ENCODE assay signal across 14 cellular contexts in the genomic region with DNA sequence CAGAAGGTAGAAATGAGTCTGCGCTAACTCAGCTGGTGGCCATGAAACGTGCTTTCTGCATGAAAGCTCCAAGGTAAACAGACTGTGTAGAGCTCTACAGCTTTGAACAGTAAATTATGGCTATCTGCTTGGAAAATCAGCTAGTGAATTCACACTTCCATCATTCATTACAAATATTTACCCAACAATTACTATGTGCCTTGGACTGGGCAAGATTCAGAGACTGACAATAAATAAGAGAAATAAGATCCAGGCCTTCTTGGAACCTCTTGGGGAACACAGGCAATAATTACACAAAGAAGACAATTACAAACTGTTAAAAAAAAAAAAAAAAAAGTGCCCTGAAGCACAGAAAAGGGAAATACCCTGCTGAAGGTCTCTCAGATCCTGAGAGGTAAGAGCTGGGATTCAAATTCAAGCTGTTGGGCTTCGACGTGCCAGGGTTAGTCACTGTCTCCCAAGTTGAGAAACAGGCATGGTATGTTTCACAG. TPM values are rescaled to one million over a fixed set of nuclear protein-coding genes. Genes with fewer than 3 reads are reported as not detected.
DNase-seq lines count a peak whose midpoint lies in the region; ATAC-seq and TF ChIP-seq lines count a peak whose summit lies in the region.
"Had no signal": no experiment of that assay in that cellular context is flagged by ENCODE, and none has a peak within 500 bp of the region (broad histone marks: within the 10 kb centered on the region; RNA-seq: fewer than 3 reads in every experiment).

No MANE protein-coding gene starts in this region.

- POLR2A ChIA-PET in activated CD8-positive, alpha-beta T cell treated with anti-CD3 and anti-CD28 coated beads for 36 hours (lab: Charles Lee) = no interaction called here

- no peak overlapping the region for H3K4me3 ChIP-seq in prostate gland
- H3K4me3 ChIP-seq: heart right ventricle, skin epidermis had no signal

- ATAC-seq in foreskin keratinocyte = peak; percentile 41
- no peak for ATAC-seq in activated CD8-positive, alpha-beta T cell treated with anti-CD3 and anti-CD28 coated beads for 36 hours
- ATAC-seq in HG03565 (IDR thresholded peaks at IDR 0.05; ENCODE audit: unreplicated experiment) = no peak
- ATAC-seq: heart right ventricle; stimulated activated naive CD8-positive, alpha-beta T cell treated with anti-CD3 and anti-CD28 coated beads, Interleukin-15, amount 100 ng/mL, for 72 hours had no signal

- H3K4me1 ChIP-seq in foreskin keratinocyte (no peaks in the 10 kb centered on the region), prostate gland (replicated peaks) (no peaks in the 10 kb centered on the region)

- H3K36me3 ChIP-seq in prostate gland = no peaks in the 10 kb centered on the region

- H3K4me3 Mint-ChIP-seq in activated CD8-positive, alpha-beta T cell treated with anti-CD3 and anti-CD28 coated beads for 36 hours = no peak overlapping the region
- H3K4me3 Mint-ChIP-seq: activated B cell treated with CpG ODN at 0.5 μM for 24 hours; activated naive CD4-positive, alpha-beta T cell treated with anti-CD3 and anti-CD28 coated beads, Interleukin-2, amount 10 ng/mL, durations not matched to agents 7 days and 5 days; stimulated activated naive CD8-positive, alpha-beta T cell treated with anti-CD3 and anti-CD28 coated beads, Interleukin-15, amount 100 ng/mL, for 72 hours had no signal

- H3K27me3 Mint-ChIP-seq in activated CD8-positive, alpha-beta T cell treated with anti-CD3 and anti-CD28 coated beads for 36 hours = no peaks in the 10 kb centered on the region
- H3K27me3 Mint-ChIP-seq: activated B cell treated with CpG ODN at 0.5 μM for 24 hours; activated naive CD4-positive, alpha-beta T cell treated with anti-CD3 and anti-CD28 coated beads, Interleukin-2, amount 10 ng/mL, durations not matched to agents 7 days and 5 days; stimulated activated naive CD8-positive, alpha-beta T cell treated with anti-CD3 and anti-CD28 coated beads, Interleukin-15, amount 100 ng/mL, for 72 hours had no signal

- CTCF ChIA-PET in activated CD8-positive, alpha-beta T cell treated with anti-CD3 and anti-CD28 coated beads for 36 hours (lab: Charles Lee) = interaction anchor here (0.7 to 2.3 kb wide), 3 partner anchors 30 to 50 kb away, joined by 3 to 10 read pairs (median 3); no protein-coding TSS in a partner anchor

- H3K27ac ChIP-seq in foreskin keratinocyte = no peak overlapping the region
- no peak overlapping the region for H3K27ac ChIP-seq in prostate gland
- H3K27ac ChIP-seq: heart right ventricle, skin epidermis had no signal

- H3K4me1 Mint-ChIP-seq in activated CD8-positive, alpha-beta T cell treated with anti-CD3 and anti-CD28 coated beads for 36 hours (ENCODE audit: low read depth) = no peaks in the 10 kb centered on the region
- H3K4me1 Mint-ChIP-seq: activated naive CD4-positive, alpha-beta T cell treated with anti-CD3 and anti-CD28 coated beads, Interleukin-2, amount 10 ng/mL, durations not matched to agents 7 days and 5 days; stimulated activated naive CD8-positive, alpha-beta T cell treated with anti-CD3 and anti-CD28 coated beads, Interleukin-15, amount 100 ng/mL, for 72 hours had no signal

- H3K36me3 Mint-ChIP-seq in activated CD8-positive, alpha-beta T cell treated with anti-CD3 and anti-CD28 coated beads for 36 hours (ENCODE audit: low read depth) = no peaks in the 10 kb centered on the region
- H3K36me3 Mint-ChIP-seq: activated naive CD4-positive, alpha-beta T cell treated with anti-CD3 and anti-CD28 coated beads, Interleukin-2, amount 10 ng/mL, durations not matched to agents 7 days and 5 days had no signal

- 34% methylated on average over 4 of the region's 4 CpGs for WGBS in prostate gland

- no peak overlapping the region for H3K27ac Mint-ChIP-seq in activated CD8-positive, alpha-beta T cell treated with anti-CD3 and anti-CD28 coated beads for 36 hours
- H3K27ac Mint-ChIP-seq: activated B cell treated with CpG ODN at 0.5 μM for 24 hours; activated naive CD4-positive, alpha-beta T cell treated with anti-CD3 and anti-CD28 coated beads, Interleukin-2, amount 10 ng/mL, durations not matched to agents 7 days and 5 days; stimulated activated naive CD8-positive, alpha-beta T cell treated with anti-CD3 and anti-CD28 coated beads, Interleukin-15, amount 100 ng/mL, for 72 hours had no signal

- TF ChIP-seq POLR2A in prostate gland (IDR thresholded peaks at IDR 0.05) = no peak

- TF ChIP-seq CTCF in foreskin keratinocyte (conservative IDR thresholded peaks at IDR 0.05) (no peak), prostate gland (IDR thresholded peaks at IDR 0.05) (no peak)
- no peak for TF ChIP-seq CTCF in activated CD8-positive, alpha-beta T cell treated with anti-CD3 and anti-CD28 coated beads for 36 hours (IDR thresholded peaks at IDR 0.05)

- no peaks in the 10 kb centered on the region for H3K27me3 ChIP-seq in foreskin keratinocyte
- H3K27me3 ChIP-seq in prostate gland (replicated peaks; ENCODE audit: insufficient read depth) = no peaks in the 10 kb centered on the region
- H3K27me3 ChIP-seq: heart right ventricle had no signal

- no peaks in the 10 kb centered on the region for H3K9me3 Mint-ChIP-seq in activated CD8-positive, alpha-beta T cell treated with anti-CD3 and anti-CD28 coated beads for 36 hours
- H3K9me3 Mint-ChIP-seq: activated B cell treated with CpG ODN at 0.5 μM for 24 hours; activated naive CD4-positive, alpha-beta T cell treated with anti-CD3 and anti-CD28 coated beads, Interleukin-2, amount 10 ng/mL, durations not matched to agents 7 days and 5 days had no signal

- DNase-seq in NCI-H1092 (lab: John Stamatoyannopoulos, UW) = peak; percentile 56
- peak; percentile 33 for DNase-seq in NCI-H2227 treated with DMSO at 0.1 percent for 48 hours (lab: John Stamatoyannopoulos, UW)
- DNase-seq in foreskin keratinocyte = peak in 1 of 2 donors; percentile 26
- peak; percentile 43 for DNase-seq in prostate gland (ENCODE audit: low spot score)
- no peak for DNase-seq in LoVo (ENCODE audit: low spot score)
- no peak for DNase-seq in activated CD8-positive, alpha-beta T cell treated with anti-CD3 and anti-CD28 coated beads for 36 hours
- DNase-seq: activated B cell treated with CpG ODN at 0.5 μM for 24 hours; activated naive CD4-positive, alpha-beta T cell treated with anti-CD3 and anti-CD28 coated beads, Interleukin-2, amount 10 ng/mL, durations not matched to agents 7 days and 5 days; central memory CD4-positive, alpha-beta T cell; H7; heart right ventricle; stimulated activated naive CD8-positive, alpha-beta T cell treated with anti-CD3 and anti-CD28 coated beads, Interleukin-15, amount 100 ng/mL, for 72 hours had no signal

- intact Hi-C loops in prostate gland (cut with DNase I) = no loop called here
- intact Hi-C loops in activated CD8-positive, alpha-beta T cell treated with anti-CD3 and anti-CD28 coated beads for 36 hours (cut with micrococcal nuclease) = no loop called here

- H3K9me3 ChIP-seq in prostate gland = no peaks in the 10 kb centered on the region
- H3K9me3 ChIP-seq: heart right ventricle had no signal

RNA-seq across cellular contexts. Expression of a gene that starts 15.8 kb away (rescaled TPM):
- 0.46 and 1.1 TPM in 2 replicates for total RNA-seq in foreskin keratinocyte
- polyA plus RNA-seq in foreskin keratinocyte = 0.29 and 0.39 TPM in 2 replicates
- total RNA-seq in prostate gland = 10 to 100 TPM; 14.5 to 16.2 TPM
- not detected for total RNA-seq in activated CD8-positive, alpha-beta T cell treated with anti-CD3 and anti-CD28 coated beads for 36 hours
- total RNA-seq: activated B cell treated with CpG ODN at 0.5 μM for 24 hours had no signal

Comparison
In these comparisons a context has a peak if more than half of its experiments do, and no peak if none do; other contexts are left out.
1. DNase-seq: peak in NCI-H1092 (single experiment), NCI-H2227 treated with DMSO at 0.1 percent for 48 hours (single experiment) and prostate gland (single experiment); none in LoVo (single experiment) and activated CD8-positive, alpha-beta T cell treated with anti-CD3 and anti-CD28 coated beads for 36 hours (single experiment).